In the genomic region with DNA sequence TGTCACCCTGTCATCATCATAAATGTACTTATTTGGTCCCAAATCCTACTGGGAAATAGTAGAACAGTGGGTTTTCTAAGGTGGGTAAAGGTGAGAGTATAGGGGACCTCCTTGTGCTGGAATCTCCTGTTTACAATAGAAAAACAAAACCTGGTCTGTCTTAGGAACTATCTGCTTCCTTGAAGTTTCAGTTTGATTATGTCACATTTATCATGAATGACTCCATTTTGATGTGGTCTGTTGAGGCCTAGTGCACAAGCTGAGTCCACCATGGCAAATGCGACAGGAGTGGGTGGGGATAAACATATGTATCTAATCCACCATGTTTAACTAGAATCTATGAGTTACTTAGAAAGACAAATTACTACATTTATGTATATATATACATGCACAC, we compare ENCODE assay signal across 2 cellular contexts.
TF ChIP-seq lines count a peak whose summit lies in the region.

No MANE protein-coding gene starts in this region.

TF ChIP-seq in GM12878, 131 proteins besides CTCF, POLR2A, EP300 and RAD21:
- TF ChIP-seq, protein P1, sequence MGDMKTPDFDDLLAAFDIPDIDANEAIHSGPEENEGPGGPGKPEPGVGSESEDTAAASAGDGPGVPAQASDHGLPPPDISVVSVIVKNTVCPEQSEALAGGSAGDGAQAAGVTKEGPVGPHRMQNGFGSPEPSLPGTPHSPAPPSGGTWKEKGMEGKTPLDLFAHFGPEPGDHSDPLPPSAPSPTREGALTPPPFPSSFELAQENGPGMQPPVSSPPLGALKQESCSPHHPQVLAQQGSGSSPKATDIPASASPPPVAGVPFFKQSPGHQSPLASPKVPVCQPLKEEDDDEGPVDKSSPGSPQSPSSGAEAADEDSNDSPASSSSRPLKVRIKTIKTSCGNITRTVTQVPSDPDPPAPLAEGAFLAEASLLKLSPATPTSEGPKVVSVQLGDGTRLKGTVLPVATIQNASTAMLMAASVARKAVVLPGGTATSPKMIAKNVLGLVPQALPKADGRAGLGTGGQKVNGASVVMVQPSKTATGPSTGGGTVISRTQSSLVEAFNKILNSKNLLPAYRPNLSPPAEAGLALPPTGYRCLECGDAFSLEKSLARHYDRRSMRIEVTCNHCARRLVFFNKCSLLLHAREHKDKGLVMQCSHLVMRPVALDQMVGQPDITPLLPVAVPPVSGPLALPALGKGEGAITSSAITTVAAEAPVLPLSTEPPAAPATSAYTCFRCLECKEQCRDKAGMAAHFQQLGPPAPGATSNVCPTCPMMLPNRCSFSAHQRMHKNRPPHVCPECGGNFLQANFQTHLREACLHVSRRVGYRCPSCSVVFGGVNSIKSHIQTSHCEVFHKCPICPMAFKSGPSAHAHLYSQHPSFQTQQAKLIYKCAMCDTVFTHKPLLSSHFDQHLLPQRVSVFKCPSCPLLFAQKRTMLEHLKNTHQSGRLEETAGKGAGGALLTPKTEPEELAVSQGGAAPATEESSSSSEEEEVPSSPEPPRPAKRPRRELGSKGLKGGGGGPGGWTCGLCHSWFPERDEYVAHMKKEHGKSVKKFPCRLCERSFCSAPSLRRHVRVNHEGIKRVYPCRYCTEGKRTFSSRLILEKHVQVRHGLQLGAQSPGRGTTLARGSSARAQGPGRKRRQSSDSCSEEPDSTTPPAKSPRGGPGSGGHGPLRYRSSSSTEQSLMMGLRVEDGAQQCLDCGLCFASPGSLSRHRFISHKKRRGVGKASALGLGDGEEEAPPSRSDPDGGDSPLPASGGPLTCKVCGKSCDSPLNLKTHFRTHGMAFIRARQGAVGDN (IDR thresholded peaks at IDR 0.05): peak; percentile 66
- TF ChIP-seq RCOR1 (conservative IDR thresholded peaks at IDR 0.05; ENCODE audit: low read depth, low read length): no peak
- TF ChIP-seq, protein P2, sequence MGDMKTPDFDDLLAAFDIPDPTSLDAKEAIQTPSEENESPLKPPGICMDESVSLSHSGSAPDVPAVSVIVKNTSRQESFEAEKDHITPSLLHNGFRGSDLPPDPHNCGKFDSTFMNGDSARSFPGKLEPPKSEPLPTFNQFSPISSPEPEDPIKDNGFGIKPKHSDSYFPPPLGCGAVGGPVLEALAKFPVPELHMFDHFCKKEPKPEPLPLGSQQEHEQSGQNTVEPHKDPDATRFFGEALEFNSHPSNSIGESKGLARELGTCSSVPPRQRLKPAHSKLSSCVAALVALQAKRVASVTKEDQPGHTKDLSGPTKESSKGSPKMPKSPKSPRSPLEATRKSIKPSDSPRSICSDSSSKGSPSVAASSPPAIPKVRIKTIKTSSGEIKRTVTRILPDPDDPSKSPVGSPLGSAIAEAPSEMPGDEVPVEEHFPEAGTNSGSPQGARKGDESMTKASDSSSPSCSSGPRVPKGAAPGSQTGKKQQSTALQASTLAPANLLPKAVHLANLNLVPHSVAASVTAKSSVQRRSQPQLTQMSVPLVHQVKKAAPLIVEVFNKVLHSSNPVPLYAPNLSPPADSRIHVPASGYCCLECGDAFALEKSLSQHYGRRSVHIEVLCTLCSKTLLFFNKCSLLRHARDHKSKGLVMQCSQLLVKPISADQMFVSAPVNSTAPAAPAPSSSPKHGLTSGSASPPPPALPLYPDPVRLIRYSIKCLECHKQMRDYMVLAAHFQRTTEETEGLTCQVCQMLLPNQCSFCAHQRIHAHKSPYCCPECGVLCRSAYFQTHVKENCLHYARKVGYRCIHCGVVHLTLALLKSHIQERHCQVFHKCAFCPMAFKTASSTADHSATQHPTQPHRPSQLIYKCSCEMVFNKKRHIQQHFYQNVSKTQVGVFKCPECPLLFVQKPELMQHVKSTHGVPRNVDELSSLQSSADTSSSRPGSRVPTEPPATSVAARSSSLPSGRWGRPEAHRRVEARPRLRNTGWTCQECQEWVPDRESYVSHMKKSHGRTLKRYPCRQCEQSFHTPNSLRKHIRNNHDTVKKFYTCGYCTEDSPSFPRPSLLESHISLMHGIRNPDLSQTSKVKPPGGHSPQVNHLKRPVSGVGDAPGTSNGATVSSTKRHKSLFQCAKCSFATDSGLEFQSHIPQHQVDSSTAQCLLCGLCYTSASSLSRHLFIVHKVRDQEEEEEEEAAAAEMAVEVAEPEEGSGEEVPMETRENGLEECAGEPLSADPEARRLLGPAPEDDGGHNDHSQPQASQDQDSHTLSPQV (IDR thresholded peaks at IDR 0.05): peak; percentile 51; the same call in 1 of the 2 replicates
TF ChIP-seq in GM12878: peak in this region for 2.

TF ChIP-seq in SK-N-SH treated with all-trans-retinoic acid at 6 μM for 48 hours, 23 proteins besides CTCF, POLR2A, EP300 and RAD21:
- TF ChIP-seq, protein P3, sequence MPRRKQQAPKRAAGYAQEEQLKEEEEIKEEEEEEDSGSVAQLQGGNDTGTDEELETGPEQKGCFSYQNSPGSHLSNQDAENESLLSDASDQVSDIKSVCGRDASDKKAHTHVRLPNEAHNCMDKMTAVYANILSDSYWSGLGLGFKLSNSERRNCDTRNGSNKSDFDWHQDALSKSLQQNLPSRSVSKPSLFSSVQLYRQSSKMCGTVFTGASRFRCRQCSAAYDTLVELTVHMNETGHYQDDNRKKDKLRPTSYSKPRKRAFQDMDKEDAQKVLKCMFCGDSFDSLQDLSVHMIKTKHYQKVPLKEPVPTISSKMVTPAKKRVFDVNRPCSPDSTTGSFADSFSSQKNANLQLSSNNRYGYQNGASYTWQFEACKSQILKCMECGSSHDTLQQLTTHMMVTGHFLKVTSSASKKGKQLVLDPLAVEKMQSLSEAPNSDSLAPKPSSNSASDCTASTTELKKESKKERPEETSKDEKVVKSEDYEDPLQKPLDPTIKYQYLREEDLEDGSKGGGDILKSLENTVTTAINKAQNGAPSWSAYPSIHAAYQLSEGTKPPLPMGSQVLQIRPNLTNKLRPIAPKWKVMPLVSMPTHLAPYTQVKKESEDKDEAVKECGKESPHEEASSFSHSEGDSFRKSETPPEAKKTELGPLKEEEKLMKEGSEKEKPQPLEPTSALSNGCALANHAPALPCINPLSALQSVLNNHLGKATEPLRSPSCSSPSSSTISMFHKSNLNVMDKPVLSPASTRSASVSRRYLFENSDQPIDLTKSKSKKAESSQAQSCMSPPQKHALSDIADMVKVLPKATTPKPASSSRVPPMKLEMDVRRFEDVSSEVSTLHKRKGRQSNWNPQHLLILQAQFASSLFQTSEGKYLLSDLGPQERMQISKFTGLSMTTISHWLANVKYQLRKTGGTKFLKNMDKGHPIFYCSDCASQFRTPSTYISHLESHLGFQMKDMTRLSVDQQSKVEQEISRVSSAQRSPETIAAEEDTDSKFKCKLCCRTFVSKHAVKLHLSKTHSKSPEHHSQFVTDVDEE (CRISPR knock-in tag; IDR thresholded peaks at IDR 0.05): no peak
- TF ChIP-seq, protein P4, sequence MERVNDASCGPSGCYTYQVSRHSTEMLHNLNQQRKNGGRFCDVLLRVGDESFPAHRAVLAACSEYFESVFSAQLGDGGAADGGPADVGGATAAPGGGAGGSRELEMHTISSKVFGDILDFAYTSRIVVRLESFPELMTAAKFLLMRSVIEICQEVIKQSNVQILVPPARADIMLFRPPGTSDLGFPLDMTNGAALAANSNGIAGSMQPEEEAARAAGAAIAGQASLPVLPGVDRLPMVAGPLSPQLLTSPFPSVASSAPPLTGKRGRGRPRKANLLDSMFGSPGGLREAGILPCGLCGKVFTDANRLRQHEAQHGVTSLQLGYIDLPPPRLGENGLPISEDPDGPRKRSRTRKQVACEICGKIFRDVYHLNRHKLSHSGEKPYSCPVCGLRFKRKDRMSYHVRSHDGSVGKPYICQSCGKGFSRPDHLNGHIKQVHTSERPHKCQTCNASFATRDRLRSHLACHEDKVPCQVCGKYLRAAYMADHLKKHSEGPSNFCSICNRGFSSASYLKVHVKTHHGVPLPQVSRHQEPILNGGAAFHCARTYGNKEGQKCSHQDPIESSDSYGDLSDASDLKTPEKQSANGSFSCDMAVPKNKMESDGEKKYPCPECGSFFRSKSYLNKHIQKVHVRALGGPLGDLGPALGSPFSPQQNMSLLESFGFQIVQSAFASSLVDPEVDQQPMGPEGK (CRISPR knock-in tag; IDR thresholded peaks at IDR 0.05; ENCODE audit: borderline replicate concordance): no peak
- TF ChIP-seq, protein P5, sequence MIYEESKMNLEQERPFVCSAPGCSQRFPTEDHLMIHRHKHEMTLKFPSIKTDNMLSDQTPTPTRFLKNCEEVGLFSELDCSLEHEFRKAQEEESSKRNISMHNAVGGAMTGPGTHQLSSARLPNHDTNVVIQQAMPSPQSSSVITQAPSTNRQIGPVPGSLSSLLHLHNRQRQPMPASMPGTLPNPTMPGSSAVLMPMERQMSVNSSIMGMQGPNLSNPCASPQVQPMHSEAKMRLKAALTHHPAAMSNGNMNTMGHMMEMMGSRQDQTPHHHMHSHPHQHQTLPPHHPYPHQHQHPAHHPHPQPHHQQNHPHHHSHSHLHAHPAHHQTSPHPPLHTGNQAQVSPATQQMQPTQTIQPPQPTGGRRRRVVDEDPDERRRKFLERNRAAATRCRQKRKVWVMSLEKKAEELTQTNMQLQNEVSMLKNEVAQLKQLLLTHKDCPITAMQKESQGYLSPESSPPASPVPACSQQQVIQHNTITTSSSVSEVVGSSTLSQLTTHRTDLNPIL (CRISPR knock-in tag; IDR thresholded peaks at IDR 0.05; ENCODE audit: low read depth): no peak
- TF ChIP-seq SNAI2 (CRISPR knock-in tag; IDR thresholded peaks at IDR 0.05): no peak
TF ChIP-seq in SK-N-SH treated with all-trans-retinoic acid at 6 μM for 48 hours: peak in this region for 0.
